Comparison of ENCODE assay signal across 8 cellular contexts in genomic region chr12:46214668-46215429, GRCh38. TPM values are rescaled to one million over a fixed set of nuclear protein-coding genes. Genes with fewer than 3 reads are reported as not detected.
DNase-seq lines count a peak whose midpoint lies in the region; ATAC-seq and TF ChIP-seq lines count a peak whose summit lies in the region.

No MANE protein-coding gene starts in this region.

- peak; percentile 65 for DNase-seq in stimulated activated CD4-positive, alpha-beta T cell treated with anti-CD3 and anti-CD28 coated beads, Interleukin-4, amount 100 ng/mL, for 1 hour
- DNase-seq in NCI-H524 treated with DMSO at 0.1 percent for 48 hours (lab: John Stamatoyannopoulos, UW) = no peak
- no peak for DNase-seq in NCI-H774 (lab: John Stamatoyannopoulos, UW)
- DNase-seq in G401 (ENCODE audit: low spot score) = no peak

- H3K9ac ChIP-seq in SU-DHL-6 (ENCODE audit: low read length) = no peak overlapping the region

- H3K4me2 ChIP-seq in SU-DHL-6 (ENCODE audit: low read depth, low read length, poor library complexity, severe bottlenecking) = peak overlapping the region; percentile 4

- in situ Hi-C loops in G401 (cut with HindIII; ENCODE audit: low sequenced_read_pairs) = no loop called here

- peaks cover 100% of the 10 kb centered on the region for H3K4me1 Mint-ChIP-seq in activated naive CD4-positive, alpha-beta T cell treated with anti-CD3 and anti-CD28 coated beads, Interleukin-2, amount 50 U/mL, for 24 hours

- H3K4me3 Mint-ChIP-seq in activated naive CD4-positive, alpha-beta T cell treated with anti-CD3 and anti-CD28 coated beads, Interleukin-2, amount 50 U/mL, for 24 hours = peak overlapping the region; percentile 86

- H3K36me3 ChIP-seq in SU-DHL-6 (ENCODE audit: low read length) = peaks cover 26% of the 10 kb centered on the region

- no peak for TF ChIP-seq CTCF in SU-DHL-6 (IDR thresholded peaks at IDR 0.05; ENCODE audit: insufficient read depth, low read length, poor library complexity, severe bottlenecking)

- ATAC-seq in GM18511 (IDR thresholded peaks at IDR 0.05; ENCODE audit: unreplicated experiment) = peak; percentile 71
- peak; percentile 55 for ATAC-seq in HG02852 (IDR thresholded peaks at IDR 0.05; ENCODE audit: unreplicated experiment)

- peaks cover 33% of the 10 kb centered on the region for H3F3A ChIP-seq in SU-DHL-6 (ENCODE audit: insufficient read depth)

- no peaks in the 10 kb centered on the region for H3K9me2 ChIP-seq in SU-DHL-6 (replicated peaks; ENCODE audit: insufficient read depth, low read length)

- no peaks in the 10 kb centered on the region for H3K9me3 ChIP-seq in SU-DHL-6 (ENCODE audit: insufficient read depth, low read length)

- peak overlapping the region; percentile 52 for H3K27ac ChIP-seq in SU-DHL-6 (ENCODE audit: low read depth, low read length)

- peak overlapping the region; percentile 99 for H3K27ac Mint-ChIP-seq in activated naive CD4-positive, alpha-beta T cell treated with anti-CD3 and anti-CD28 coated beads, Interleukin-2, amount 50 U/mL, for 24 hours

- H3K79me2 ChIP-seq in SU-DHL-6 (ENCODE audit: insufficient read depth, low read length) = peaks cover 39% of the 10 kb centered on the region

- peaks cover 56% of the 10 kb centered on the region for H3K36me3 Mint-ChIP-seq in activated naive CD4-positive, alpha-beta T cell treated with anti-CD3 and anti-CD28 coated beads, Interleukin-2, amount 50 U/mL, for 24 hours

- H3K27me3 ChIP-seq in SU-DHL-6 (ENCODE audit: low read length) = no peaks in the 10 kb centered on the region

- no peak overlapping the region for H3K4me3 ChIP-seq in SU-DHL-6 (ENCODE audit: insufficient read depth, low read length, poor library complexity, severe bottlenecking)

- no peaks in the 10 kb centered on the region for H4K20me1 ChIP-seq in SU-DHL-6 (ENCODE audit: low read depth, low read length)

- no peaks in the 10 kb centered on the region for H3K27me3 Mint-ChIP-seq in activated naive CD4-positive, alpha-beta T cell treated with anti-CD3 and anti-CD28 coated beads, Interleukin-2, amount 50 U/mL, for 24 hours

- no peak overlapping the region for H2AFZ ChIP-seq in SU-DHL-6 (ENCODE audit: low read depth, low read length, severe bottlenecking)

- H3K9me3 Mint-ChIP-seq in activated naive CD4-positive, alpha-beta T cell treated with anti-CD3 and anti-CD28 coated beads, Interleukin-2, amount 50 U/mL, for 24 hours = peaks cover 4% of the 10 kb centered on the region

RNA-seq across cellular contexts. Expression of gene SLC38A1, which starts 54.0 kb away (rescaled TPM):
- 45.7 and 61.6 TPM in 2 replicates for total RNA-seq in G401 (2014; rRNA removed; shearing (Covaris generic))
